In genomic region chr7:4849390-4849789, GRCh38 we compare ENCODE assay signal across 8 cellular contexts. TPM values are rescaled to one million over a fixed set of nuclear protein-coding genes. Genes with fewer than 3 reads are reported as not detected.
DNase-seq lines count a peak whose midpoint lies in the region; ATAC-seq and TF ChIP-seq lines count a peak whose summit lies in the region.

No MANE protein-coding gene starts in this region.

- peak; percentile 45 for DNase-seq in activated naive CD4-positive, alpha-beta T cell treated with anti-CD3 and anti-CD28 coated beads for 36 hours
- DNase-seq in activated naive CD4-positive, alpha-beta T cell (lab: John Stamatoyannopoulos, UW): no peak
- peak; percentile 6 for DNase-seq in NCI-H2029 treated with DMSO at 0.1 percent for 48 hours (lab: John Stamatoyannopoulos, UW)
- DNase-seq in astrocyte of the spinal cord (ENCODE audit: low read depth, low spot score): peak; percentile 19
- DNase-seq in memory B cell (ENCODE audit: low spot score in 2 of 2): no peak

- CTCF ChIA-PET in activated naive CD4-positive, alpha-beta T cell treated with anti-CD3 and anti-CD28 coated beads for 36 hours (lab: Charles Lee): interaction anchor here (0.6 to 1.5 kb wide), 3 partner anchors 34 to 486 kb away, joined by 3 to 5 read pairs (median 4); partner anchors contain the start of gene RADIL

- peak; percentile 31 for ATAC-seq in memory B cell (ENCODE audit: low read depth)
- ATAC-seq in HG02610 (IDR thresholded peaks at IDR 0.05; ENCODE audit: unreplicated experiment): no peak
- ATAC-seq in GM18861 (IDR thresholded peaks at IDR 0.05; ENCODE audit: unreplicated experiment): no peak
- no peak for ATAC-seq in HG02884 (IDR thresholded peaks at IDR 0.05; ENCODE audit: unreplicated experiment)

- H3K27ac Mint-ChIP-seq in activated naive CD4-positive, alpha-beta T cell treated with anti-CD3 and anti-CD28 coated beads for 36 hours: no peak overlapping the region
- no peak overlapping the region for H3K27ac Mint-ChIP-seq in memory B cell

- H3K36me3 Mint-ChIP-seq in activated naive CD4-positive, alpha-beta T cell treated with anti-CD3 and anti-CD28 coated beads for 36 hours (ENCODE audit: low read depth): no peaks in the 10 kb centered on the region
- no peaks in the 10 kb centered on the region for H3K36me3 Mint-ChIP-seq in memory B cell

- in situ Hi-C loops in astrocyte of the spinal cord (cut with HindIII; ENCODE audit: low sequenced_read_pairs): no loop called here

- intact Hi-C loops in activated naive CD4-positive, alpha-beta T cell treated with anti-CD3 and anti-CD28 coated beads for 36 hours (cut with micrococcal nuclease): no loop called here

- H3K4me3 ChIP-seq in astrocyte of the spinal cord (ENCODE audit: low read depth, low read length): no peak overlapping the region

- H3K27me3 Mint-ChIP-seq in activated naive CD4-positive, alpha-beta T cell treated with anti-CD3 and anti-CD28 coated beads for 36 hours (ENCODE audit: low read depth): peaks cover 7% of the 10 kb centered on the region
- H3K27me3 Mint-ChIP-seq in memory B cell: peaks cover 13% of the 10 kb centered on the region

- H3K4me3 Mint-ChIP-seq in activated naive CD4-positive, alpha-beta T cell treated with anti-CD3 and anti-CD28 coated beads for 36 hours: no peak overlapping the region
- H3K4me3 Mint-ChIP-seq in memory B cell: no peak overlapping the region

- no peaks in the 10 kb centered on the region for H3K9me3 Mint-ChIP-seq in activated naive CD4-positive, alpha-beta T cell treated with anti-CD3 and anti-CD28 coated beads for 36 hours
- H3K9me3 Mint-ChIP-seq in memory B cell: no peaks in the 10 kb centered on the region

- TF ChIP-seq CTCF in astrocyte of the spinal cord (IDR thresholded peaks at IDR 0.05; ENCODE audit: low read depth, low read length): no peak

- H3K4me1 Mint-ChIP-seq in activated naive CD4-positive, alpha-beta T cell treated with anti-CD3 and anti-CD28 coated beads for 36 hours (ENCODE audit: low read depth): peaks cover 5% of the 10 kb centered on the region
- no peaks in the 10 kb centered on the region for H3K4me1 Mint-ChIP-seq in memory B cell

RNA-seq across cellular contexts. Expression of gene PAPOLB, which starts 12.4 kb away (rescaled TPM):
- not detected for total RNA-seq in activated naive CD4-positive, alpha-beta T cell treated with anti-CD3 and anti-CD28 coated beads for 36 hours

RNA-seq across cellular contexts. Expression of gene RADIL, which starts 34.1 kb away (rescaled TPM):
- total RNA-seq in activated naive CD4-positive, alpha-beta T cell treated with anti-CD3 and anti-CD28 coated beads for 36 hours: under 1 TPM; 0.42 to 0.55 TPM

Comparison
In these comparisons a context has a peak if more than half of its experiments do, and no peak if none do; other contexts are left out.
1. DNase-seq: peak in activated naive CD4-positive, alpha-beta T cell treated with anti-CD3 and anti-CD28 coated beads for 36 hours (single experiment), NCI-H2029 treated with DMSO at 0.1 percent for 48 hours (single experiment) and astrocyte of the spinal cord (single experiment); none in activated naive CD4-positive, alpha-beta T cell (0 of 4) and memory B cell (0 of 2).